In the genomic region with DNA sequence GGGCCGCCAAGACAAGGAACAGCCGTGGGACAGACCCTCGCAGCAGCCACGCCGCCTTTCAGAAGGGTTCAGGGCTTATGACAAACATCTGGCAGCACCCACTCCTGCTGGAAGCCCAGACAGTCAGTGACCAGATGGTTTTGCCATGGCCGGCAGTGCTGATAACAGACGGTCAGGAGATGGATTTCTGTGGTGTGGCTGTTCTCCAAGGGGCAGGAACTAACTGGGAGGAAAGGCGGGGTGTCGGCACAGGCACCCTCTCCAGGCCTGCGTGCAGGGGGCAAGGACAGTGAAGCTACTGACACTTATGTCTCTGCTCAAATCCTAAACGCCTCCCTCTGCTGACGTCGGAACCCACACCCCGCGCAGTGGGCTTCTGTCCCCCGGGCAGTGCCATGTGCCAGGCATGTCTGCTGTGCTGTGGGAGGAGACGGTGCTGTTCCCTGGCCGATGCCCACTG, we compare ENCODE assay signal across 21 cellular contexts.
DNase-seq lines count a peak whose midpoint lies in the region; ATAC-seq and TF ChIP-seq lines count a peak whose summit lies in the region.
"Had no signal": no experiment of that assay in that cellular context is flagged by ENCODE, and none has a peak within 500 bp of the region (broad histone marks: within the 10 kb centered on the region; RNA-seq: fewer than 3 reads in every experiment).

No MANE protein-coding gene starts in this region.

- DNase-seq in A172 (ENCODE audit: low spot score) (peak; percentile 65), M059J (ENCODE audit: low read depth) (peak; percentile 9), brain microvascular endothelial cell (peak; percentile 8), neural crest cell (ENCODE audit: low read depth, low spot score) (no peak)
- DNase-seq in stimulated activated CD4-positive, alpha-beta T cell treated with anti-CD3 and anti-CD28 coated beads, Interleukin-2, amount 100 ng/mL, for 24 hours, result no peak
- DNase-seq: H7, Karpas-422, MM.1S, NCI-H1105, NCI-H1694, NCI-H2107, NCI-H226, NCI-H526 treated with DMSO at 0.1 percent for 48 hours, OCI-M1 had no signal

- no peak for ATAC-seq in GM18517 (IDR thresholded peaks at IDR 0.05; ENCODE audit: unreplicated experiment)
- ATAC-seq in GM21367 (IDR thresholded peaks at IDR 0.05; ENCODE audit: unreplicated experiment), result no peak
- ATAC-seq in esophagus mucosa, result no peak
- ATAC-seq: A549 had no signal

- no peaks in the 10 kb centered on the region for H3K9me3 Mint-ChIP-seq in neural crest cell

- H3K27ac ChIP-seq in brain microvascular endothelial cell, result no peak overlapping the region
- H3K27ac ChIP-seq: A549; BLaER1 treated with 17β-estradiol and CSF1 and Interleukin-3, amounts not matched to agents 10 nM and 100 nM; RWPE1; SJSA1 had no signal

- in situ Hi-C loops in brain microvascular endothelial cell (cut with HindIII; ENCODE audit: low pct_ligation_motif_present, low sequenced_read_pairs), result no loop called here

- H3K4me1 Mint-ChIP-seq in neural crest cell, result peaks cover 13% of the 10 kb centered on the region

- H3K27ac Mint-ChIP-seq in neural crest cell (ENCODE audit: unreplicated experiment), result peak overlapping the region; percentile 47

- no peaks in the 10 kb centered on the region for H3K27me3 ChIP-seq in brain microvascular endothelial cell (replicated peaks)
- H3K27me3 ChIP-seq: BLaER1 treated with 17β-estradiol and CSF1 and Interleukin-3, amounts not matched to agents 10 nM and 100 nM; SJSA1 had no signal

- H3K4me3 Mint-ChIP-seq in neural crest cell, result no peak overlapping the region

- TF ChIP-seq CTCF in brain microvascular endothelial cell (IDR thresholded peaks at IDR 0.05; ENCODE audit: low read depth, low read length, missing control alignments) (no peak), neural crest cell (conservative IDR thresholded peaks at IDR 0.05) (no peak)

- H3K27me3 Mint-ChIP-seq in neural crest cell (ENCODE audit: low read depth), result no peaks in the 10 kb centered on the region

- H3K36me3 Mint-ChIP-seq in neural crest cell (ENCODE audit: low read depth), result no peaks in the 10 kb centered on the region

- no peaks in the 10 kb centered on the region for H3K36me3 ChIP-seq in brain microvascular endothelial cell (replicated peaks)
- H3K36me3 ChIP-seq: BLaER1 treated with 17β-estradiol and CSF1 and Interleukin-3, amounts not matched to agents 10 nM and 100 nM; SJSA1 had no signal

- no peak overlapping the region for H3K4me3 ChIP-seq in brain microvascular endothelial cell (ENCODE audit: low read depth, low read length)
- H3K4me3 ChIP-seq: A549; BLaER1 treated with 17β-estradiol and CSF1 and Interleukin-3, amounts not matched to agents 10 nM and 100 nM; SJSA1 had no signal

Comparison
In these comparisons a context has a peak if more than half of its experiments do, and no peak if none do; other contexts are left out.
1. DNase-seq: peak in A172 (single experiment), M059J (single experiment) and brain microvascular endothelial cell (single experiment); none in neural crest cell (single experiment) and stimulated activated CD4-positive, alpha-beta T cell treated with anti-CD3 and anti-CD28 coated beads, Interleukin-2, amount 100 ng/mL, for 24 hours (0 of 2).